In genomic region chr21:24895885-24896734, GRCh38 we compare ENCODE assay signal across 8 cellular contexts.
A peak's percentile ranks its signal among the peaks of the same experiment; 100 is the strongest.
DNase-seq lines count a peak whose midpoint lies in the region; ATAC-seq and TF ChIP-seq lines count a peak whose summit lies in the region.
"Had no signal": no experiment of that assay in that cellular context is flagged by ENCODE, and none has a peak within 500 bp of the region (broad histone marks: within the 10 kb centered on the region; RNA-seq: fewer than 3 reads in every experiment).

No MANE protein-coding gene starts in this region.

- no peaks in the 10 kb centered on the region for H4K20me1 ChIP-seq in PC-9 (ENCODE audit: insufficient read depth)

- H3K9me2 ChIP-seq in PC-9 (ENCODE audit: insufficient read depth): no peaks in the 10 kb centered on the region

- no peak overlapping the region for H3K4me3 ChIP-seq in brain microvascular endothelial cell (ENCODE audit: low read depth, low read length)
- H3K4me3 ChIP-seq in PC-9: no peak overlapping the region

- intact Hi-C loops in PC-9 (cut with micrococcal nuclease; ENCODE audit: unreplicated experiment): no loop called here

- CTCF ChIA-PET in PC-9 (lab: Charles Lee): no interaction called here

- ATAC-seq in GM18867 (IDR thresholded peaks at IDR 0.05; ENCODE audit: unreplicated experiment): peak; percentile 87
- ATAC-seq in HG02642 (IDR thresholded peaks at IDR 0.05; ENCODE audit: poor library complexity, unreplicated experiment): peak; percentile 77
- peak; percentile 75 to 83 for ATAC-seq in stimulated activated naive B cell treated with anti-CD40 and anti-IgM and Interleukin-4, amounts not matched to agents 10 μg/mL and 1 μg/mL and 100 μg/mL, for 72 hours (replicated peaks)

- H3K4me2 ChIP-seq in PC-9: no peak overlapping the region

- TF ChIP-seq CTCF in brain microvascular endothelial cell (IDR thresholded peaks at IDR 0.05; ENCODE audit: low read depth, low read length, missing control alignments): peak; percentile 54
- TF ChIP-seq CTCF in PC-9 (conservative IDR thresholded peaks at IDR 0.05): no peak

- H3K36me3 Mint-ChIP-seq in stimulated activated naive B cell treated with anti-CD40 and anti-IgM and Interleukin-4, amounts not matched to agents 10 μg/mL and 1 μg/mL and 100 μg/mL, for 72 hours: no peaks in the 10 kb centered on the region

- H2AFZ ChIP-seq in PC-9: no peak overlapping the region

- peaks cover 0 to 1% of the 10 kb centered on the region in 2 donors for H3K9me3 Mint-ChIP-seq in stimulated activated naive B cell treated with anti-CD40 and anti-IgM and Interleukin-4, amounts not matched to agents 10 μg/mL and 1 μg/mL and 100 μg/mL, for 72 hours

- no peaks in the 10 kb centered on the region for H3F3A ChIP-seq in PC-9 (ENCODE audit: insufficient read depth, low read depth)

- BruUV-seq in PC-9 (replicated peaks; lab: Mats Ljungman, UMichigan): no TSS peak

- in situ Hi-C loops in brain microvascular endothelial cell (cut with HindIII; ENCODE audit: low pct_ligation_motif_present, low sequenced_read_pairs): no loop called here

- H3K27ac ChIP-seq in brain microvascular endothelial cell: no peak overlapping the region
- H3K27ac ChIP-seq in PC-9: no peak overlapping the region

- no peak overlapping the region for H3K4me3 Mint-ChIP-seq in stimulated activated naive B cell treated with anti-CD40 and anti-IgM and Interleukin-4, amounts not matched to agents 10 μg/mL and 1 μg/mL and 100 μg/mL, for 72 hours
- H3K4me3 Mint-ChIP-seq: nephron had no signal

- DNase-seq in NCI-H1092 treated with DMSO at 0.1 percent for 48 hours (lab: John Stamatoyannopoulos, UW) (peak; percentile 54), brain microvascular endothelial cell (no peak), PC-9 (no peak)
- peak; percentile 2 for DNase-seq in stimulated activated naive B cell treated with anti-CD40 and anti-IgM and Interleukin-4, amounts not matched to agents 10 μg/mL and 1 μg/mL and 100 μg/mL, for 72 hours
- DNase-seq in stimulated activated naive CD4-positive, alpha-beta T cell (lab: John Stamatoyannopoulos, UW): no peak

- H3K27me3 Mint-ChIP-seq in stimulated activated naive B cell treated with anti-CD40 and anti-IgM and Interleukin-4, amounts not matched to agents 10 μg/mL and 1 μg/mL and 100 μg/mL, for 72 hours: no peaks in the 10 kb centered on the region

- peaks cover 11 to 23% of the 10 kb centered on the region in 2 donors for H3K4me1 Mint-ChIP-seq in stimulated activated naive B cell treated with anti-CD40 and anti-IgM and Interleukin-4, amounts not matched to agents 10 μg/mL and 1 μg/mL and 100 μg/mL, for 72 hours
- H3K4me1 Mint-ChIP-seq: nephron had no signal

- no peaks in the 10 kb centered on the region for H3K27me3 ChIP-seq in brain microvascular endothelial cell (replicated peaks)
- no peaks in the 10 kb centered on the region for H3K27me3 ChIP-seq in PC-9 (ENCODE audit: insufficient read depth, low read depth)

- H3K4me1 ChIP-seq in PC-9 (replicated peaks; ENCODE audit: insufficient read depth): no peaks in the 10 kb centered on the region

- no peaks in the 10 kb centered on the region for H3K79me2 ChIP-seq in PC-9 (ENCODE audit: low read depth)

- H3K27ac Mint-ChIP-seq in stimulated activated naive B cell treated with anti-CD40 and anti-IgM and Interleukin-4, amounts not matched to agents 10 μg/mL and 1 μg/mL and 100 μg/mL, for 72 hours: no peak overlapping the region

- H3K9me3 ChIP-seq in PC-9 (ENCODE audit: insufficient read depth, low read depth): no peaks in the 10 kb centered on the region

- H3K36me3 ChIP-seq in brain microvascular endothelial cell (replicated peaks) (no peaks in the 10 kb centered on the region), PC-9 (ENCODE audit: low read depth) (no peaks in the 10 kb centered on the region)

- POLR2A ChIA-PET in PC-9 (lab: Charles Lee; ENCODE audit: unreplicated experiment): no interaction called here

Comparison
In these comparisons a context has a peak if more than half of its experiments do, and no peak if none do; other contexts are left out.
1. DNase-seq: peak in NCI-H1092 treated with DMSO at 0.1 percent for 48 hours (single experiment) and stimulated activated naive B cell treated with anti-CD40 and anti-IgM and Interleukin-4, amounts not matched to agents 10 μg/mL and 1 μg/mL and 100 μg/mL, for 72 hours (single experiment); none in brain microvascular endothelial cell (single experiment), PC-9 (0 of 2) and stimulated activated naive CD4-positive, alpha-beta T cell (0 of 6).
2. Peak in every context shown above with its lines, with median percentiles within 50 percentile points of each other: ATAC-seq.